ENCODE assay signal across 18 cellular contexts in the genomic region with DNA sequence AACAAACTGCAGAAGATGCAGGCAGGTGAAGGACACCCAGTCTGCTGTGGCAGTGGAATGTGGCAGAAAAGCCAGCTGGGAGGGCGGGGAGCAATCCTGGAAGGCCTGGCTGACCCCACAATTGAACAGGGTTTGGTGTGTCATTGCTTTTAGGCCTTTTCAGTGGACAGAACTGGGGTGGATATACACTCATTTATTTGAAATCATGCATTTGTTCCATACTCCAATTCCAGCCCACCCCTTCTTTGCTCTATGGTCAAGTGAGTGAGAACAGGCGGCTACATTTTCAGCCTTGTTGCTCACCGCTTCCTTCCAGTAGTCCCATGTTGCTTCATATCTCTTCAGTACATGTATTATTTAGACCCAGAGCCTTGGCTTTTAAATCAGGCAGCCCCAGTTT.
"Had no signal": no experiment of that assay in that cellular context is flagged by ENCODE, and none has a peak within 500 bp of the region (broad histone marks: within the 10 kb centered on the region; RNA-seq: fewer than 3 reads in every experiment).

No MANE protein-coding gene starts in this region.

- DNase-seq: effector memory CD4-positive, alpha-beta T cell; gastrocnemius medialis; left colon; left ventricle myocardium superior; mesenchymal stem cell; naive thymus-derived CD8-positive, alpha-beta T cell; sigmoid colon; small intestine; stimulated activated CD4-positive, alpha-beta T cell treated with anti-CD3 and anti-CD28 coated beads, Interleukin-12 subunit alpha, Interleukin-12 subunit beta, amount 100 ng/mL, for 4 hours; stimulated activated naive CD4-positive, alpha-beta T cell; stomach; substantia nigra; transverse colon had no signal

- H3K4me1 ChIP-seq: transverse colon had no signal

- H3K9me3 ChIP-seq: esophagus muscularis mucosa, gastrocnemius medialis, sigmoid colon, stomach, thoracic aorta, transverse colon had no signal

- H3K4me3 Mint-ChIP-seq: central memory CD8-positive, alpha-beta T cell; naive thymus-derived CD8-positive, alpha-beta T cell had no signal

- H3K27me3 ChIP-seq: esophagus muscularis mucosa, gastrocnemius medialis, sigmoid colon, stomach, transverse colon had no signal

- H3K27me3 Mint-ChIP-seq: central memory CD8-positive, alpha-beta T cell; naive thymus-derived CD8-positive, alpha-beta T cell had no signal

- H3K9me3 Mint-ChIP-seq: central memory CD8-positive, alpha-beta T cell; naive thymus-derived CD8-positive, alpha-beta T cell had no signal

- H3K27ac ChIP-seq: epithelial cell of prostate, esophagus muscularis mucosa, gastrocnemius medialis, sigmoid colon, stomach, thoracic aorta, transverse colon had no signal

- H3K4me3 ChIP-seq: esophagus muscularis mucosa, gastrocnemius medialis, lung, sigmoid colon, stomach, thoracic aorta, transverse colon had no signal

- ATAC-seq: gastrocnemius medialis; left colon; left ventricle myocardium superior; naive thymus-derived CD8-positive, alpha-beta T cell had no signal
